Comparison of ENCODE assay signal across 11 cellular contexts in the genomic region with DNA sequence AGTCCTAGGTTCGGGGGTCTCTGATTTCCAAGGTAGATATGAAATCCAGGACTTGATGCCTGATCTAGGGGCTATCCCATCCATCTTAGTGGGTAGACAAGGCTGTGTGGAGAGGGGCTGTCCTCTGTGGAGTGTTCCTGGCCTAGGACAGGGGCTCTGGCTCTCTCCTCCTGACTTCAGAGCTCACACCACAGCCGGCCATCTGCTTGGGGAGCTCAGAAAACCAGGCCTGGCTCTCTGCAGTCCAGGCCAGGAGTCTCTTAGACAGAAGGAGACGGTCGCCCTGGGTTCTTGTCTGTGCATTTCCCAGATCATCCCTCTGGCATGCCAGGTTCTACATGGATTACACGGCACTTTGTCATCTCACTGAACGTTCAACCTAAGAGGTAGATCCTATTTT. TPM values are rescaled to one million over a fixed set of nuclear protein-coding genes. Genes with fewer than 3 reads are reported as not detected.
DNase-seq lines count a peak whose midpoint lies in the region; ATAC-seq, FAIRE-seq and TF ChIP-seq lines count a peak whose summit lies in the region.
"Had no signal": no experiment of that assay in that cellular context is flagged by ENCODE, and none has a peak within 500 bp of the region (broad histone marks: within the 10 kb centered on the region; RNA-seq: fewer than 3 reads in every experiment).

No MANE protein-coding gene starts in this region.

- no peak overlapping the region for H3K4me2 ChIP-seq in A549

- POLR2A ChIA-PET in A549 (lab: Yijun Ruan, JAX), result interaction anchor here (1.0 to 1.2 kb wide), 3 partner anchors 66 to 112 kb away, joined by 4 to 5 read pairs (median 4); a partner anchor contains a TSS

- no peak overlapping the region for H3K4me3 ChIP-seq in A549
- H3K4me3 ChIP-seq: esophagus squamous epithelium had no signal

- DNase-seq in A549 (ENCODE audit: low read depth in 1 of 2, low spot score in 1 of 2) (no peak), ELR (ENCODE audit: low read depth) (peak; percentile 19), kidney tubule cell (ENCODE audit: low spot score) (peak; percentile 14), frontal cortex (ENCODE audit: low spot score in 2 of 2) (no peak), NCI-H2227 treated with DMSO at 0.1 percent for 48 hours (lab: John Stamatoyannopoulos, UW) (no peak), NCI-H226 (no peak)
- DNase-seq in activated CD8-positive, alpha-beta memory T cell treated with anti-CD3 and anti-CD28 coated beads, Interleukin-2, amount 50 U/mL, for 48 hours, result peak; percentile 41
- no peak for DNase-seq in stimulated activated CD4-positive, alpha-beta T cell treated with anti-CD3 and anti-CD28 coated beads, Interleukin-2, amount 100 ng/mL, for 48 hours
- DNase-seq: esophagus squamous epithelium had no signal

- H3K27ac ChIP-seq in A549, result no peak overlapping the region
- H3K27ac ChIP-seq: esophagus squamous epithelium had no signal

- FAIRE-seq in A549 (lab: Jason Lieb, UNC) (no peak), frontal cortex (lab: Jason Lieb, UNC) (no peak)
- FAIRE-seq: colon, urothelium cell line had no signal

- CTCF ChIA-PET in A549 (lab: Yijun Ruan, JAX), result interaction anchor here (0.6 to 30.1 kb wide), 49 partner anchors 10 to 1003 kb away, joined by 3 to 644 read pairs (median 5); a partner anchor contains a TSS

- no peaks in the 10 kb centered on the region for H3K4me1 ChIP-seq in A549

- TF ChIP-seq CTCF in A549 (IDR thresholded peaks at IDR 0.05), result no peak

- peak; percentile 41 to 47; a peak in 4 of 6 replicates for ATAC-seq in A549

- no peak for TF ChIP-seq EP300 in A549 (IDR thresholded peaks at IDR 0.05)

- TF ChIP-seq POLR2A in A549 (IDR thresholded peaks at IDR 0.05; ENCODE audit: low read length), result no peak

- TF ChIP-seq RAD21 in A549 (conservative IDR thresholded peaks at IDR 0.05 in 1 of 2, IDR thresholded peaks at IDR 0.05 in 1 of 2), result no peak

- 78% methylated on average over 6 of the region's 6 CpGs for WGBS in A549 (ENCODE audit: missing lambda C conversion rate)

- no peaks in the 10 kb centered on the region for H3K9me3 ChIP-seq in A549
- H3K9me3 ChIP-seq: esophagus squamous epithelium had no signal

TF ChIP-seq in A549, 52 proteins besides CTCF, POLR2A, EP300 and RAD21:
- TF ChIP-seq ESRRA (IDR thresholded peaks at IDR 0.05; ENCODE audit: borderline replicate concordance, low read length), result no peak
- TF ChIP-seq PHF8 (IDR thresholded peaks at IDR 0.05; ENCODE audit: borderline replicate concordance, low read depth), result no peak
- TF ChIP-seq, protein P1, sequence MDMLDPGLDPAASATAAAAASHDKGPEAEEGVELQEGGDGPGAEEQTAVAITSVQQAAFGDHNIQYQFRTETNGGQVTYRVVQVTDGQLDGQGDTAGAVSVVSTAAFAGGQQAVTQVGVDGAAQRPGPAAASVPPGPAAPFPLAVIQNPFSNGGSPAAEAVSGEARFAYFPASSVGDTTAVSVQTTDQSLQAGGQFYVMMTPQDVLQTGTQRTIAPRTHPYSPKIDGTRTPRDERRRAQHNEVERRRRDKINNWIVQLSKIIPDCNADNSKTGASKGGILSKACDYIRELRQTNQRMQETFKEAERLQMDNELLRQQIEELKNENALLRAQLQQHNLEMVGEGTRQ (IDR thresholded peaks at IDR 0.05), result no peak
- TF ChIP-seq POLR2AphosphoS2 (conservative IDR thresholded peaks at IDR 0.05; ENCODE audit: low read length), result no peak
- TF ChIP-seq CHD4 (IDR thresholded peaks at IDR 0.05; ENCODE audit: borderline replicate concordance), result no peak
- TF ChIP-seq ZNF302 (CRISPR knock-in tag; IDR thresholded peaks at IDR 0.05), result no peak
- no peak for TF ChIP-seq FOSB (CRISPR knock-in tag; IDR thresholded peaks at IDR 0.05)
- TF ChIP-seq TP53 (CRISPR knock-in tag; IDR thresholded peaks at IDR 0.05), result no peak
- no peak for TF ChIP-seq MAZ (IDR thresholded peaks at IDR 0.05; ENCODE audit: borderline replicate concordance, low read depth, low read length)
- TF ChIP-seq JUNB (IDR thresholded peaks at IDR 0.05), result no peak
- TF ChIP-seq, protein P2, sequence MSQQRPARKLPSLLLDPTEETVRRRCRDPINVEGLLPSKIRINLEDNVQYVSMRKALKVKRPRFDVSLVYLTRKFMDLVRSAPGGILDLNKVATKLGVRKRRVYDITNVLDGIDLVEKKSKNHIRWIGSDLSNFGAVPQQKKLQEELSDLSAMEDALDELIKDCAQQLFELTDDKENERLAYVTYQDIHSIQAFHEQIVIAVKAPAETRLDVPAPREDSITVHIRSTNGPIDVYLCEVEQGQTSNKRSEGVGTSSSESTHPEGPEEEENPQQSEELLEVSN (IDR thresholded peaks at IDR 0.05; ENCODE audit: borderline replicate concordance, low read depth), result no peak
- TF ChIP-seq, protein P3, sequence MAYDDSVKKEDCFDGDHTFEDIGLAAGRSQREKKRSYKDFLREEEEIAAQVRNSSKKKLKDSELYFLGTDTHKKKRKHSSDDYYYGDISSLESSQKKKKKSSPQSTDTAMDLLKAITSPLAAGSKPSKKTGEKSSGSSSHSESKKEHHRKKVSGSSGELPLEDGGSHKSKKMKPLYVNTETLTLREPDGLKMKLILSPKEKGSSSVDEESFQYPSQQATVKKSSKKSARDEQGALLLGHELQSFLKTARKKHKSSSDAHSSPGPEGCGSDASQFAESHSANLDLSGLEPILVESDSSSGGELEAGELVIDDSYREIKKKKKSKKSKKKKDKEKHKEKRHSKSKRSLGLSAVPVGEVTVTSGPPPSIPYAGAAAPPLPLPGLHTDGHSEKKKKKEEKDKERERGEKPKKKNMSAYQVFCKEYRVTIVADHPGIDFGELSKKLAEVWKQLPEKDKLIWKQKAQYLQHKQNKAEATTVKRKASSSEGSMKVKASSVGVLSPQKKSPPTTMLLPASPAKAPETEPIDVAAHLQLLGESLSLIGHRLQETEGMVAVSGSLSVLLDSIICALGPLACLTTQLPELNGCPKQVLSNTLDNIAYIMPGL (CRISPR knock-in tag; IDR thresholded peaks at IDR 0.05; ENCODE audit: borderline replicate concordance), result no peak
- TF ChIP-seq, protein P4, sequence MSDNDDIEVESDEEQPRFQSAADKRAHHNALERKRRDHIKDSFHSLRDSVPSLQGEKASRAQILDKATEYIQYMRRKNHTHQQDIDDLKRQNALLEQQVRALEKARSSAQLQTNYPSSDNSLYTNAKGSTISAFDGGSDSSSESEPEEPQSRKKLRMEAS (IDR thresholded peaks at IDR 0.05), result no peak
- TF ChIP-seq FOXS1 (CRISPR knock-in tag; IDR thresholded peaks at IDR 0.05), result no peak
- no peak for TF ChIP-seq KDM1A (IDR thresholded peaks at IDR 0.05; ENCODE audit: low read depth)
- no peak for TF ChIP-seq MYC (IDR thresholded peaks at IDR 0.05; ENCODE audit: borderline replicate concordance, low read length)

RNA-seq across cellular contexts. Expression of a gene that starts 17.9 kb away (rescaled TPM):
- 11.3 and 11.7 TPM in 2 replicates for polyA plus RNA-seq in A549 (2011; rRNA removed)
- polyA plus RNA-seq in A549 (2012; cell fraction: cytosol; rRNA removed), result 7.8 and 10.0 TPM in 2 replicates
- polyA plus RNA-seq in A549 (2012; cell fraction: nucleus; rRNA removed), result 11.7 and 17.0 TPM in 2 replicates
- polyA plus RNA-seq in A549 (2017; fragmentation: RNase III; extraction: RNeasy Plus Mini Kit Qiagen cat#74134 plus additional on column Dnase treatment), result 12.5 to 13.2 TPM (median 12.8 TPM) in 3 replicates
- polyA minus RNA-seq in A549 (2011; rRNA and poly(A)+ RNA removed), result 12.6 and 14.5 TPM in 2 replicates
- total RNA-seq in frontal cortex, result 83.2 TPM

Comparison
In these comparisons a context has a peak if more than half of its experiments do, and no peak if none do; other contexts are left out.
1. DNase-seq: peak in ELR (single experiment), activated CD8-positive, alpha-beta memory T cell treated with anti-CD3 and anti-CD28 coated beads, Interleukin-2, amount 50 U/mL, for 48 hours (single experiment) and kidney tubule cell (single experiment); none in A549 (0 of 2), frontal cortex (0 of 2), NCI-H2227 treated with DMSO at 0.1 percent for 48 hours (single experiment), stimulated activated CD4-positive, alpha-beta T cell treated with anti-CD3 and anti-CD28 coated beads, Interleukin-2, amount 100 ng/mL, for 48 hours (0 of 2) and NCI-H226 (single experiment).